In the genomic region with DNA sequence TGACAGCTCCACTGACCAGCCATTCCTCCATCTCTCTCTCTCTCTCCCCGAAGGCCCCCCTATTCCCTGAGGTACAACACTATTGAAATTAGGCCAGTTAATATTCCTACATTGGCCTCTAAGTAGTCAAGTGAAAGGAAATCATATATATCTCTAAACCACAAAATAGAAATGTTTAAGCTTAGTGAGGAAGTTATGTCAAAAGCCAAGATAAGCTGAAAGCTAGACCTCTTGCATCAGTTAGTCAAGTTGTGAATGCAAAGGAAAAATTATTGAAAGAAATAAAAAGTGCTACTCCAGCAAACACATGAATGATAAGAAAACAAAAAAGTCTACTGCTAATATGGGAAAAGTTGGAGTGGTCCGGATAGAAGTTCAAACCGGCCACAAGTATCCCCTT, we compare ENCODE assay signal across 17 cellular contexts.
"Had no signal": no experiment of that assay in that cellular context is flagged by ENCODE, and none has a peak within 500 bp of the region (broad histone marks: within the 10 kb centered on the region; RNA-seq: fewer than 3 reads in every experiment).

No MANE protein-coding gene starts in this region.

- H3K27me3 ChIP-seq: testis, tibial nerve, upper lobe of right lung, vagina had no signal

- H3K9me3 ChIP-seq: mucosa of descending colon, testis, upper lobe of right lung, vagina had no signal

- H3K27ac ChIP-seq: coronary artery, testis, tibial nerve, upper lobe of right lung, vagina had no signal

- H3K36me3 ChIP-seq: tibial nerve, upper lobe of right lung, vagina had no signal

- ATAC-seq: left colon; mucosa of descending colon; natural killer cell; sciatic nerve; stimulated activated naive B cell treated with anti-CD40 and anti-IgM and Interleukin-4, amounts not matched to agents 10 μg/mL and 1 μg/mL and 100 μg/mL, for 72 hours; stimulated activated naive CD8-positive, alpha-beta T cell treated with anti-CD3 and anti-CD28 coated beads, Interleukin-15, amount 100 ng/mL, for 72 hours; upper lobe of right lung had no signal

- DNase-seq: effector CD4-positive, alpha-beta T cell; endodermal cell; erythroblast; left colon; mucosa of descending colon; natural killer cell; posterior cingulate gyrus; stimulated activated CD4-positive, alpha-beta T cell treated with anti-CD3 and anti-CD28 coated beads, Interleukin-2, amount 100 ng/mL, for 24 hours; stimulated activated CD4-positive, alpha-beta T cell treated with anti-CD3 and anti-CD28 coated beads, Interleukin-4, amount 100 ng/mL, for 4 hours; stimulated activated naive B cell treated with anti-CD40 and anti-IgM and Interleukin-4, amounts not matched to agents 10 μg/mL and 1 μg/mL and 100 μg/mL, for 72 hours; stimulated activated naive CD8-positive, alpha-beta T cell treated with anti-CD3 and anti-CD28 coated beads, Interleukin-15, amount 100 ng/mL, for 72 hours; testis; upper lobe of right lung had no signal

- H3K4me1 ChIP-seq: testis, tibial nerve, upper lobe of right lung, vagina had no signal

- H3K4me3 ChIP-seq: coronary artery, mucosa of descending colon, testis, tibial nerve, upper lobe of right lung, vagina had no signal
